In the genomic region with DNA sequence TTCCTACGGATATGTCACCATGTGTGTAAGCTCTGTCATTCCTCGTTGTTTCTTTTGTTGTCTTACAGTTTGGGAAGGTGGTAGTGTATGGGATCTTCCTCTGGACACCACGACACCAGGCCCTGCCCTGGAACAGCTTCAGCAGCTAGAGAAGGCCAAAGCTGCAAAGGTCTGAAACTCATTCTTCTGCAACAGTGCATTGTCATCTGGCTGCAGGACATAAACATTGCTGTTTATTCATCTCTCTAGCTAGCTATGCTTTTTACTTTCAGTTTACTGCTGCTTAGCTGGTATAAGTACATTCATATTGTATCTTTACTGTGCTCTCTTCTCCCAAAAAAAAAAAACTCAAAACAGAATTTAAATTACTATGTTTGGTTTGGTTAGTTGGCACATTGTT, we compare ENCODE assay signal across 21 cellular contexts. TPM values are rescaled to one million over a fixed set of nuclear protein-coding genes. Genes with fewer than 3 reads are reported as not detected.
DNase-seq lines count a peak whose midpoint lies in the region; ATAC-seq, FAIRE-seq and TF ChIP-seq lines count a peak whose summit lies in the region.
"Had no signal": no experiment of that assay in that cellular context is flagged by ENCODE, and none has a peak within 500 bp of the region (broad histone marks: within the 10 kb centered on the region; RNA-seq: fewer than 3 reads in every experiment).

No MANE protein-coding gene starts in this region.

- no peaks in the 10 kb centered on the region for H3K9me3 Mint-ChIP-seq in activated CD8-positive, alpha-beta T cell treated with anti-CD3 and anti-CD28 coated beads for 36 hours
- H3K9me3 Mint-ChIP-seq in activated CD8-positive, alpha-beta T cell treated with anti-CD3 and anti-CD28 coated beads, Interleukin-2, amount 10 ng/mL, durations not matched to agents 7 days and 5 days (ENCODE audit: insufficient read depth): no peaks in the 10 kb centered on the region
- H3K9me3 Mint-ChIP-seq in endothelial cell (ENCODE audit: unreplicated experiment): no peaks in the 10 kb centered on the region

- TF ChIP-seq POLR2A in GM12892 (IDR thresholded peaks at IDR 0.05; ENCODE audit: low read depth, low read length): no peak

- no peak for ATAC-seq in activated CD8-positive, alpha-beta T cell treated with anti-CD3 and anti-CD28 coated beads for 36 hours
- ATAC-seq in activated CD8-positive, alpha-beta T cell treated with anti-CD3 and anti-CD28 coated beads, Interleukin-2, amount 10 ng/mL, durations not matched to agents 7 days and 5 days: no peak
- no peak for ATAC-seq in HG03045 (IDR thresholded peaks at IDR 0.05; ENCODE audit: unreplicated experiment)
- ATAC-seq: HCT116, K562, Panc1, Right ventricle myocardium inferior had no signal

- no peaks in the 10 kb centered on the region for H3K27me3 Mint-ChIP-seq in activated CD8-positive, alpha-beta T cell treated with anti-CD3 and anti-CD28 coated beads for 36 hours
- H3K27me3 Mint-ChIP-seq in activated CD8-positive, alpha-beta T cell treated with anti-CD3 and anti-CD28 coated beads, Interleukin-2, amount 10 ng/mL, durations not matched to agents 7 days and 5 days (ENCODE audit: low read depth): no peaks in the 10 kb centered on the region
- peaks cover 1% of the 10 kb centered on the region for H3K27me3 Mint-ChIP-seq in endothelial cell (ENCODE audit: unreplicated experiment)
- H3K27me3 Mint-ChIP-seq: CD4-positive, CD25-positive, alpha-beta regulatory T cell had no signal

- no peak for DNase-seq in activated CD8-positive, alpha-beta T cell treated with anti-CD3 and anti-CD28 coated beads for 36 hours
- DNase-seq in activated CD8-positive, alpha-beta T cell treated with anti-CD3 and anti-CD28 coated beads, Interleukin-2, amount 10 ng/mL, durations not matched to agents 7 days and 5 days: no peak
- DNase-seq in GM12892 (ENCODE audit: insufficient read length): no peak
- DNase-seq in endothelial cell (ENCODE audit: low spot score): no peak
- peak; percentile 22 for DNase-seq in pons (ENCODE audit: low spot score)
- no peak for DNase-seq in ureter (ENCODE audit: low spot score)
- DNase-seq: BE2C; CD4-positive, CD25-positive, alpha-beta regulatory T cell; DMS153; GF-D8; GM23248; NCI-H1105; NCI-H2081 treated with DMSO at 0.1 percent for 48 hours had no signal

- intact Hi-C loops in activated CD8-positive, alpha-beta T cell treated with anti-CD3 and anti-CD28 coated beads for 36 hours (cut with micrococcal nuclease): no loop called here

- H3K36me3 Mint-ChIP-seq in activated CD8-positive, alpha-beta T cell treated with anti-CD3 and anti-CD28 coated beads for 36 hours (ENCODE audit: low read depth): peaks cover 32% of the 10 kb centered on the region
- H3K36me3 Mint-ChIP-seq in activated CD8-positive, alpha-beta T cell treated with anti-CD3 and anti-CD28 coated beads, Interleukin-2, amount 10 ng/mL, durations not matched to agents 7 days and 5 days (ENCODE audit: low read depth): peaks cover 52% of the 10 kb centered on the region
- peaks cover 9% of the 10 kb centered on the region for H3K36me3 Mint-ChIP-seq in endothelial cell (ENCODE audit: low read depth, unreplicated experiment)

- peak; percentile 53 for FAIRE-seq in GM12892 (lab: Jason Lieb, UNC)
- FAIRE-seq: GM19239, K562 had no signal

- POLR2A ChIA-PET in activated CD8-positive, alpha-beta T cell treated with anti-CD3 and anti-CD28 coated beads for 36 hours (lab: Charles Lee): interaction anchor here (0.7 kb wide), 1 partner anchor 101 kb away, joined by 3 read pairs; no protein-coding TSS in a partner anchor
- POLR2A ChIA-PET in activated CD8-positive, alpha-beta T cell treated with anti-CD3 and anti-CD28 coated beads, Interleukin-2, amount 10 ng/mL, durations not matched to agents 7 days and 5 days (lab: Charles Lee): no interaction called here

- peak overlapping the region; percentile 57 for H3K27ac Mint-ChIP-seq in activated CD8-positive, alpha-beta T cell treated with anti-CD3 and anti-CD28 coated beads for 36 hours
- no peak overlapping the region for H3K27ac Mint-ChIP-seq in activated CD8-positive, alpha-beta T cell treated with anti-CD3 and anti-CD28 coated beads, Interleukin-2, amount 10 ng/mL, durations not matched to agents 7 days and 5 days
- peak overlapping the region; percentile 97 for H3K27ac Mint-ChIP-seq in endothelial cell (ENCODE audit: unreplicated experiment)

- no peak overlapping the region for H3K4me3 Mint-ChIP-seq in activated CD8-positive, alpha-beta T cell treated with anti-CD3 and anti-CD28 coated beads for 36 hours
- H3K4me3 Mint-ChIP-seq in activated CD8-positive, alpha-beta T cell treated with anti-CD3 and anti-CD28 coated beads, Interleukin-2, amount 10 ng/mL, durations not matched to agents 7 days and 5 days: no peak overlapping the region
- H3K4me3 Mint-ChIP-seq in endothelial cell (ENCODE audit: unreplicated experiment): no peak overlapping the region
- H3K4me3 Mint-ChIP-seq: CD4-positive, CD25-positive, alpha-beta regulatory T cell had no signal

- H3K4me1 Mint-ChIP-seq in activated CD8-positive, alpha-beta T cell treated with anti-CD3 and anti-CD28 coated beads for 36 hours (ENCODE audit: low read depth): no peaks in the 10 kb centered on the region
- H3K4me1 Mint-ChIP-seq in activated CD8-positive, alpha-beta T cell treated with anti-CD3 and anti-CD28 coated beads, Interleukin-2, amount 10 ng/mL, durations not matched to agents 7 days and 5 days (ENCODE audit: low read depth): no peaks in the 10 kb centered on the region
- peaks cover 52% of the 10 kb centered on the region for H3K4me1 Mint-ChIP-seq in endothelial cell (ENCODE audit: unreplicated experiment)

- CTCF ChIA-PET in activated CD8-positive, alpha-beta T cell treated with anti-CD3 and anti-CD28 coated beads for 36 hours (lab: Charles Lee): interaction anchor here (1.3 to 1.5 kb wide), 2 partner anchors 9 to 55 kb away, joined by 3 read pairs; no protein-coding TSS in a partner anchor
- CTCF ChIA-PET in activated CD8-positive, alpha-beta T cell treated with anti-CD3 and anti-CD28 coated beads, Interleukin-2, amount 10 ng/mL, durations not matched to agents 7 days and 5 days (lab: Charles Lee): interaction anchor here (0.8 to 1.2 kb wide), 3 partner anchors 9 to 239 kb away, joined by 3 read pairs; no protein-coding TSS in a partner anchor

- TF ChIP-seq CTCF in activated CD8-positive, alpha-beta T cell treated with anti-CD3 and anti-CD28 coated beads for 36 hours (IDR thresholded peaks at IDR 0.05): no peak
- no peak for TF ChIP-seq CTCF in endothelial cell (IDR thresholded peaks at IDR 0.05; ENCODE audit: unreplicated experiment)

RNA-seq across cellular contexts. Expression of gene KCNJ13, which starts 39.2 kb away (rescaled TPM):
- total RNA-seq in activated CD8-positive, alpha-beta T cell treated with anti-CD3 and anti-CD28 coated beads for 36 hours: not detected
- not detected for total RNA-seq in activated CD8-positive, alpha-beta T cell treated with anti-CD3 and anti-CD28 coated beads, Interleukin-2, amount 10 ng/mL, durations not matched to agents 7 days and 5 days
- polyA plus RNA-seq in GM12892 (2012; ENCODE audit: missing spikeins): 0.89 TPM
- not detected for total RNA-seq in endothelial cell (ENCODE audit: unreplicated experiment)
- total RNA-seq in ureter: 0.60 TPM
- total RNA-seq: A172; CD4-positive, CD25-positive, alpha-beta regulatory T cell; Daoy; GM23248; K562; Right ventricle myocardium inferior had no signal

RNA-seq across cellular contexts. Expression of gene SNORC, which starts 54.5 kb away (rescaled TPM):
- total RNA-seq in activated CD8-positive, alpha-beta T cell treated with anti-CD3 and anti-CD28 coated beads for 36 hours: 1 to 10 TPM; 2.1 to 2.4 TPM
- total RNA-seq in activated CD8-positive, alpha-beta T cell treated with anti-CD3 and anti-CD28 coated beads, Interleukin-2, amount 10 ng/mL, durations not matched to agents 7 days and 5 days: 1 to 10 TPM in 1 of 2 experiments, under 1 TPM in 1; 0.99 to 2.2 TPM
- polyA plus RNA-seq in GM12892 (2012; ENCODE audit: missing spikeins): not detected
- 5.6 TPM for total RNA-seq in endothelial cell (ENCODE audit: unreplicated experiment)
- total RNA-seq in ureter: 7.3 TPM
- total RNA-seq: GM23248 had no signal
